ENCODE assay signal across 10 cellular contexts in the genomic region with DNA sequence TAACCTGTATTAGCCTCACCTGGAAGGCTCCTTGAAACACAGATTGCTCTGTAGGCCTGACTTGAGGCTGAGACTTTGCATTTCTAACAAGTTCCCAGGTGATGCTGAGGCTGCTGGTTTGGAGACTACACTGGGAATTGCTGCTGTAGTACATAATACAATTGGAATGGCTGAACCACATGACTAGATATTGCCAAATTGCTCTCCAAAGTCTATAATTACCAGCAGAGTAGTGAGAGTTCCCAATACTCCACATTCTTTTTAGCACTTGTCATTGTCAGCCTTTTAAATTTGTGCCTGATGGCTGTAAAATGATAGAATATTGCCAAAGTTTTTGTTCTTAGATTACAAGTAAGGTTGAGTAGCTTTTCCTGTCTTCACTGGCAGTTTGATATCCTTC. TPM values are rescaled to one million over a fixed set of nuclear protein-coding genes. Genes with fewer than 3 reads are reported as not detected.
DNase-seq lines count a peak whose midpoint lies in the region; ATAC-seq and TF ChIP-seq lines count a peak whose summit lies in the region.
"Had no signal": no experiment of that assay in that cellular context is flagged by ENCODE, and none has a peak within 500 bp of the region (broad histone marks: within the 10 kb centered on the region; RNA-seq: fewer than 3 reads in every experiment).

No MANE protein-coding gene starts in this region.

- DNase-seq in AG04449 (ENCODE audit: low read depth, low spot score) (peak; percentile 83), NCI-H226 (peak; percentile 52), esophagus muscularis mucosa (ENCODE audit: extremely low spot score) (no peak), mucosa of descending colon (no peak), medulla oblongata (ENCODE audit: extremely low spot score) (no peak)
- DNase-seq: activated CD4-positive, alpha-beta T cell treated with anti-CD3 and anti-CD28 coated beads, Interleukin-2, amount 50 U/mL, for 1 hour; activated naive CD4-positive, alpha-beta T cell treated with Interleukin-2 at 50 U/mL for 16 hours had no signal

- TF ChIP-seq EP300 in esophagus muscularis mucosa (IDR thresholded peaks at IDR 0.05), result no peak

- intact Hi-C loops in esophagus muscularis mucosa (cut with DNase I) (loop anchor here (5.0 kb wide), 1 partner anchor 121 kb away; no protein-coding TSS in a partner anchor), mucosa of descending colon (cut with DNase I, micrococcal nuclease) (no loop called here)

- peak overlapping the region in 3 of 4 donors; percentile 5 to 35 (median 19) for H3K27ac ChIP-seq in esophagus muscularis mucosa (replicated peaks in 1 of 4)

- H3K4me1 ChIP-seq in esophagus muscularis mucosa (peaks cover 3 to 13% (median 7%) of the 10 kb centered on the region in 4 donors), mucosa of descending colon (ENCODE audit: low read depth) (no peaks in the 10 kb centered on the region)

- H3K9me3 ChIP-seq in esophagus muscularis mucosa (no peaks in the 10 kb centered on the region), mucosa of descending colon (no peaks in the 10 kb centered on the region)

- ATAC-seq in mucosa of descending colon (peak; percentile 23), HG02798 (IDR thresholded peaks at IDR 0.05; ENCODE audit: poor library complexity, unreplicated experiment) (no peak), HG03095 (IDR thresholded peaks at IDR 0.05; ENCODE audit: unreplicated experiment) (no peak), HG02840 (IDR thresholded peaks at IDR 0.05; ENCODE audit: low FRiP score, unreplicated experiment) (no peak)

- POLR2A ChIA-PET in AG04449 (lab: Yijun Ruan, JAX), result interaction anchor here (1.1 kb wide), 1 partner anchor 9 kb away, joined by 6 read pairs; no protein-coding TSS in a partner anchor

- TF ChIP-seq POLR2A in esophagus muscularis mucosa (IDR thresholded peaks at IDR 0.05; ENCODE audit: low read depth), result no peak

- H3K4me3 ChIP-seq in AG04449 (ENCODE audit: low read depth, low read length) (no peak overlapping the region), esophagus muscularis mucosa (no peak overlapping the region), mucosa of descending colon (no peak overlapping the region)

- H3K36me3 ChIP-seq in esophagus muscularis mucosa, result peaks cover 0 to 39% (median 9%) of the 10 kb centered on the region in 4 donors
- H3K36me3 ChIP-seq in mucosa of descending colon (ENCODE audit: low read depth), result no peaks in the 10 kb centered on the region

- TF ChIP-seq CTCF in AG04449 (IDR thresholded peaks at IDR 0.05; ENCODE audit: insufficient read depth, low read length, missing control alignments) (no peak), esophagus muscularis mucosa (IDR thresholded peaks at IDR 0.05) (no peak), mucosa of descending colon (IDR thresholded peaks at IDR 0.05) (no peak)

- no peaks in the 10 kb centered on the region for H3K27me3 ChIP-seq in esophagus muscularis mucosa

- CTCF ChIA-PET in AG04449 (lab: Yijun Ruan, JAX), result interaction anchor here (1.0 kb wide), 1 partner anchor 9 kb away, joined by 3 read pairs; no protein-coding TSS in a partner anchor

RNA-seq across cellular contexts. Expression of gene PLEKHA8, which starts 39.9 kb away (rescaled TPM):
- 10 to 100 TPM in 2 of 4 donors, 1 to 10 TPM in 2; 6.6 to 11.9 (median 10.2) TPM for total RNA-seq in esophagus muscularis mucosa
- 10 to 100 TPM; 11.7 to 13.0 (median 12.5) TPM for total RNA-seq in mucosa of descending colon

RNA-seq across cellular contexts. Expression of gene FKBP14, which starts 41.6 kb away (rescaled TPM):
- total RNA-seq in esophagus muscularis mucosa, result 1 to 10 TPM; 6.3 to 8.3 (median 7.0) TPM
- total RNA-seq in mucosa of descending colon, result 10 to 100 TPM in 2 of 3 donors, 1 to 10 TPM in 1; 8.9 to 13.4 (median 11.8) TPM

Comparison
In these comparisons a context has a peak if more than half of its experiments do, and no peak if none do; other contexts are left out.
1. DNase-seq: peak in AG04449 (single experiment) and NCI-H226 (single experiment); none in esophagus muscularis mucosa (single experiment), mucosa of descending colon (0 of 3) and medulla oblongata (single experiment).